Comparison of ENCODE assay signal across 19 cellular contexts in genomic region chr21:41687633-41688032, GRCh38.
"Had no signal": no experiment of that assay in that cellular context is flagged by ENCODE, and none has a peak within 500 bp of the region (broad histone marks: within the 10 kb centered on the region; RNA-seq: fewer than 3 reads in every experiment).

No MANE protein-coding gene starts in this region.

- DNase-seq: effector CD4-positive, alpha-beta T cell; endodermal cell; gastrocnemius medialis; heart right ventricle; hypothalamus; left ventricle myocardium inferior; lower lobe of right lung; nucleus accumbens; ovary; right cardiac atrium; stimulated activated CD4-positive, alpha-beta T cell treated with anti-CD3 and anti-CD28 coated beads, Interleukin-4, amount 100 ng/mL, for 1 hour; stimulated activated CD8-positive, alpha-beta memory T cell treated with anti-CD3 and anti-CD28 coated beads, Interleukin-4, amount 100 ng/mL, for 48 hours; stimulated activated naive CD8-positive, alpha-beta T cell treated with anti-CD3 and anti-CD28 coated beads, Interleukin-15, Interleukin-2, amounts not matched to agents 100 U/mL and 50 U/mL, for 24 hours; thyroid gland; upper lobe of left lung; uterus had no signal

- H3K36me3 ChIP-seq: gastrocnemius medialis, heart right ventricle, left ventricle myocardium inferior, lower lobe of right lung, neural progenitor cell, ovary, suprapubic skin, thyroid gland, upper lobe of left lung, uterus had no signal

- H3K27ac ChIP-seq: coronary artery, gastrocnemius medialis, heart right ventricle, left ventricle myocardium inferior, lower lobe of right lung, neural progenitor cell, ovary, suprapubic skin, thyroid gland, upper lobe of left lung, uterus had no signal

- H3K27me3 ChIP-seq: neural progenitor cell, ovary, thyroid gland, upper lobe of left lung, uterus had no signal

- H3K9me3 ChIP-seq: gastrocnemius medialis, left ventricle myocardium inferior, lower lobe of right lung, ovary, suprapubic skin, thyroid gland, upper lobe of left lung, uterus had no signal

- H3K4me3 ChIP-seq: coronary artery, gastrocnemius medialis, heart right ventricle, left ventricle myocardium inferior, lower lobe of right lung, neural progenitor cell, ovary, suprapubic skin, thyroid gland, upper lobe of left lung, uterus had no signal

- H3K4me1 ChIP-seq: gastrocnemius medialis, left ventricle myocardium inferior, neural progenitor cell, uterus had no signal
